ENCODE assay signal across 8 cellular contexts in genomic region chr18:44678725-44679055, GRCh38. TPM values are rescaled to one million over a fixed set of nuclear protein-coding genes. Genes with fewer than 3 reads are reported as not detected.
DNase-seq lines count a peak whose midpoint lies in the region; ATAC-seq and TF ChIP-seq lines count a peak whose summit lies in the region.

No MANE protein-coding gene starts in this region.

- no peaks in the 10 kb centered on the region for H4K20me1 ChIP-seq in fibroblast of lung (ENCODE audit: control insufficient read depth, extremely low read depth, insufficient read depth, low read length)

- in situ Hi-C loops in gastrocnemius medialis (cut with MboI; ENCODE audit: low sequenced_read_pairs in 4 of 4): loop anchor here (5.0 to 25.0 kb wide), 6 partner anchors 109 to 706 kb away; no protein-coding TSS in a partner anchor

- H3K36me3 ChIP-seq in SJCRH30 (no peaks in the 10 kb centered on the region), fibroblast of lung (ENCODE audit: control insufficient read depth, insufficient read depth, low read length) (no peaks in the 10 kb centered on the region), gastrocnemius medialis (no peaks in the 10 kb centered on the region)

- H3K27ac ChIP-seq in SJCRH30 (peak overlapping the region; percentile 94), fibroblast of lung (ENCODE audit: insufficient read depth, low read length) (no peak overlapping the region), gastrocnemius medialis (peak overlapping the region; percentile 86 to 100 (median 96))

- H3K79me2 ChIP-seq in fibroblast of lung (ENCODE audit: control insufficient read depth, insufficient read depth, low read length): no peaks in the 10 kb centered on the region

- H3K4me1 ChIP-seq in SJCRH30 (peaks cover 5% of the 10 kb centered on the region), fibroblast of lung (ENCODE audit: control insufficient read depth, extremely low read depth, insufficient read depth, low read length) (peaks cover 11% of the 10 kb centered on the region), gastrocnemius medialis (peaks cover 23 to 27% of the 10 kb centered on the region in 2 donors)

- H3K27me3 ChIP-seq in SJCRH30: no peaks in the 10 kb centered on the region
- H3K27me3 ChIP-seq in fibroblast of lung (ENCODE audit: control insufficient read depth, insufficient read depth, low read length): no peaks in the 10 kb centered on the region
- H3K27me3 ChIP-seq in gastrocnemius medialis: no peaks in the 10 kb centered on the region

- H3K4me3 ChIP-seq in GM12864 (ENCODE audit: low read depth, low read length): peak overlapping the region; percentile 31
- peak overlapping the region; percentile 88 for H3K4me3 ChIP-seq in SJCRH30
- H3K4me3 ChIP-seq in fibroblast of lung (replicated peaks in 1 of 4; ENCODE audit: control extremely low read depth in 1 of 4, insufficient read depth in 1 of 4, low read depth in 3 of 4, low read length in 4 of 4): peak overlapping the region in 2 of 4 experiments; percentile 43 to 60
- H3K4me3 ChIP-seq in gastrocnemius medialis: peak overlapping the region; percentile 58 to 83 (median 79)

- H2AFZ ChIP-seq in fibroblast of lung (ENCODE audit: low read length): no peak overlapping the region

- TF ChIP-seq CTCF in GM12864 (IDR thresholded peaks at IDR 0.05; ENCODE audit: low read depth, low read length, missing control alignments): no peak
- TF ChIP-seq CTCF in fibroblast of lung (conservative IDR thresholded peaks at IDR 0.05 in 1 of 2, IDR thresholded peaks at IDR 0.05 in 1 of 2; ENCODE audit: low read depth in 1 of 2, low read length in 2 of 2): no peak
- no peak for TF ChIP-seq CTCF in gastrocnemius medialis (IDR thresholded peaks at IDR 0.05 in 4 of 5, conservative IDR thresholded peaks at IDR 0.05 in 1 of 5)

- no peak for ATAC-seq in gastrocnemius medialis
- no peak for ATAC-seq in HG03457 (IDR thresholded peaks at IDR 0.05; ENCODE audit: unreplicated experiment)
- ATAC-seq in GM21360 (IDR thresholded peaks at IDR 0.05; ENCODE audit: unreplicated experiment): no peak

- no peaks in the 10 kb centered on the region for H3K9me3 ChIP-seq in SJCRH30 (replicated peaks)
- no peaks in the 10 kb centered on the region for H3K9me3 ChIP-seq in fibroblast of lung (ENCODE audit: control insufficient read depth, insufficient read depth, low read depth, low read length)
- no peaks in the 10 kb centered on the region for H3K9me3 ChIP-seq in gastrocnemius medialis

- intact Hi-C loops in gastrocnemius medialis (cut with DNase I; ENCODE audit: low total_unique reads): loop anchor here (1.0 kb wide), 4 partner anchors 66 to 646 kb away; no protein-coding TSS in a partner anchor

- peak overlapping the region; percentile 33 for H3K4me2 ChIP-seq in fibroblast of lung (ENCODE audit: extremely low read depth, insufficient read depth, low read length)

- TF ChIP-seq POLR2A in gastrocnemius medialis (IDR thresholded peaks at IDR 0.05): no peak

- no peak overlapping the region for H3K9ac ChIP-seq in fibroblast of lung (ENCODE audit: insufficient read depth, low read length)

- no peak for DNase-seq in GM12864 (ENCODE audit: low read depth)
- no peak for DNase-seq in SJCRH30
- no peak for DNase-seq in fibroblast of lung (ENCODE audit: low read depth in 2 of 2)
- DNase-seq in gastrocnemius medialis: no peak
- DNase-seq in NCI-H748 treated with DMSO at 0.1 percent for 48 hours (lab: John Stamatoyannopoulos, UW): no peak
- DNase-seq in stimulated activated CD4-positive, alpha-beta T cell treated with anti-CD3 and anti-CD28 coated beads, Interleukin-2, amount 100 ng/mL, for 24 hours: no peak

RNA-seq across cellular contexts. Expression of gene SETBP1, which starts 2.0 kb away (rescaled TPM):
- total RNA-seq in SJCRH30 (2014; rRNA removed; shearing (Covaris generic)): 10.5 and 11.9 TPM in 2 replicates
- total RNA-seq in fibroblast of lung: 4.5 and 4.9 TPM in 2 replicates
- polyA plus RNA-seq in fibroblast of lung: 1.9 and 5.4 TPM in 2 replicates
- 0.91 and 3.1 TPM in 2 replicates for polyA plus RNA-seq in fibroblast of lung (2012)
- polyA minus RNA-seq in fibroblast of lung (ENCODE audit: low replicate concordance): 2.7 and 5.2 TPM in 2 replicates
- total RNA-seq in gastrocnemius medialis: 10 to 100 TPM in 3 of 4 donors, 1 to 10 TPM in 1; 9.2 to 20.0 (median 15.3) TPM
